ENCODE assay signal across 6 cellular contexts in genomic region chr17:75130059-75130631, GRCh38. TPM values are rescaled to one million over a fixed set of nuclear protein-coding genes. Genes with fewer than 3 reads are reported as not detected.
A peak's percentile ranks its signal among the peaks of the same experiment; 100 is the strongest.
DNase-seq lines count a peak whose midpoint lies in the region; ATAC-seq and TF ChIP-seq lines count a peak whose summit lies in the region.

No MANE protein-coding gene starts in this region.

- no peaks in the 10 kb centered on the region for H3K27me3 Mint-ChIP-seq in Calu3 (ENCODE audit: unreplicated experiment)
- H3K27me3 Mint-ChIP-seq in activated B cell treated with CpG ODN at 0.5 μM for 24 hours: no peaks in the 10 kb centered on the region
- H3K27me3 Mint-ChIP-seq in mesothelial cell of epicardium (ENCODE audit: low read depth): no peaks in the 10 kb centered on the region

- POLR2A ChIA-PET in activated B cell treated with CpG ODN at 0.5 μM for 24 hours (lab: Charles Lee): interaction anchor here (0.5 to 13.0 kb wide), 9 partner anchors 10 to 552 kb away, joined by 3 to 292 read pairs (median 12); partner anchors contain the start of genes ARMC7, FDXR, JPT1 and MRPL58

- H3K36me3 Mint-ChIP-seq in Calu3 (ENCODE audit: insufficient read depth, unreplicated experiment) (peaks cover 70% of the 10 kb centered on the region), activated B cell treated with CpG ODN at 0.5 μM for 24 hours (ENCODE audit: low read depth) (peaks cover 27% of the 10 kb centered on the region), mesothelial cell of epicardium (peaks cover 9% of the 10 kb centered on the region)

- DNase-seq in Calu3: no peak
- DNase-seq in activated B cell treated with CpG ODN at 0.5 μM for 24 hours: no peak
- no peak for DNase-seq in mesothelial cell of epicardium (ENCODE audit: low spot score in 2 of 2, unreplicated experiment in 2 of 2)
- DNase-seq in DMS153 treated with DMSO at 0.1 percent for 48 hours (lab: John Stamatoyannopoulos, UW; ENCODE audit: unreplicated experiment): no peak
- DNase-seq in GM19238 (ENCODE audit: insufficient read length, low spot score): no peak

- intact Hi-C loops in Calu3 (cut with micrococcal nuclease; ENCODE audit: unreplicated experiment): no loop called here
- intact Hi-C loops in activated B cell treated with CpG ODN at 0.5 μM for 24 hours (cut with micrococcal nuclease): loop anchor here (1.0 to 5.0 kb wide), 3 partner anchors 52 to 169 kb away; partner anchors contain the start of genes NUP85 and SUMO2

- H3K4me3 Mint-ChIP-seq in Calu3 (ENCODE audit: low read depth, unreplicated experiment) (peak overlapping the region; percentile 82), activated B cell treated with CpG ODN at 0.5 μM for 24 hours (peak overlapping the region; percentile 88), mesothelial cell of epicardium (peak overlapping the region; percentile 89)

- BruUV-seq in Calu3 (replicated peaks; lab: Mats Ljungman, UMichigan): no TSS peak

- CTCF ChIA-PET in Calu3 (lab: Charles Lee): interaction anchor here (0.9 to 2.4 kb wide), 3 partner anchors 15 to 70 kb away, joined by 4 to 21 read pairs (median 8); no protein-coding TSS in a partner anchor
- CTCF ChIA-PET in activated B cell treated with CpG ODN at 0.5 μM for 24 hours (lab: Charles Lee): interaction anchor here (1.5 to 5.0 kb wide), 9 partner anchors 9 to 168 kb away, joined by 3 to 116 read pairs (median 9); partner anchors contain the start of gene NUP85

- no peak for ATAC-seq in activated B cell treated with CpG ODN at 0.5 μM for 24 hours (ENCODE audit: low read depth)
- ATAC-seq in GM18498 (IDR thresholded peaks at IDR 0.05; ENCODE audit: unreplicated experiment): no peak

- H3K27ac Mint-ChIP-seq in Calu3 (ENCODE audit: unreplicated experiment) (peak overlapping the region; percentile 72), activated B cell treated with CpG ODN at 0.5 μM for 24 hours (peak overlapping the region; percentile 87), mesothelial cell of epicardium (peak overlapping the region; percentile 94)

- H3K4me1 Mint-ChIP-seq in Calu3 (ENCODE audit: low read depth, unreplicated experiment) (peaks cover 15% of the 10 kb centered on the region), activated B cell treated with CpG ODN at 0.5 μM for 24 hours (peaks cover 41% of the 10 kb centered on the region), mesothelial cell of epicardium (peaks cover 11% of the 10 kb centered on the region)

- TF ChIP-seq CTCF in Calu3 (IDR thresholded peaks at IDR 0.05; ENCODE audit: unreplicated experiment) (no peak), activated B cell treated with CpG ODN at 0.5 μM for 24 hours (IDR thresholded peaks at IDR 0.05) (no peak), mesothelial cell of epicardium (IDR thresholded peaks at IDR 0.05; ENCODE audit: unreplicated experiment) (no peak)

- H3K9me3 Mint-ChIP-seq in Calu3 (ENCODE audit: low read depth, unreplicated experiment) (no peaks in the 10 kb centered on the region), activated B cell treated with CpG ODN at 0.5 μM for 24 hours (no peaks in the 10 kb centered on the region), mesothelial cell of epicardium (no peaks in the 10 kb centered on the region)

RNA-seq across cellular contexts. Expression of gene NT5C, which starts 1.4 kb away (rescaled TPM):
- total RNA-seq in Calu3 (2022) (56.6 and 58.2 TPM in 2 replicates), activated B cell treated with CpG ODN at 0.5 μM for 24 hours (95.0 and 98.2 TPM in 2 replicates), mesothelial cell of epicardium (44.3 to 51.0 TPM (median 46.8 TPM) in 3 replicates)

RNA-seq across cellular contexts. Expression of gene ARMC7, which starts 20.4 kb away (rescaled TPM):
- total RNA-seq in Calu3 (2022): 18.6 and 19.8 TPM in 2 replicates
- 11.8 and 15.4 TPM in 2 replicates for total RNA-seq in activated B cell treated with CpG ODN at 0.5 μM for 24 hours
- total RNA-seq in mesothelial cell of epicardium: 11.3 to 12.0 TPM (median 11.4 TPM) in 3 replicates

RNA-seq across cellular contexts. Expression of gene JPT1, which starts 24.2 kb away (rescaled TPM):
- total RNA-seq in Calu3 (2022): 479 and 546 TPM in 2 replicates
- total RNA-seq in activated B cell treated with CpG ODN at 0.5 μM for 24 hours: 70.5 and 72.9 TPM in 2 replicates
- total RNA-seq in mesothelial cell of epicardium: 121 to 132 TPM (median 124 TPM) in 3 replicates

RNA-seq across cellular contexts. Expression of gene SLC16A5, which starts 42.4 kb away (rescaled TPM):
- total RNA-seq in Calu3 (2022): 124 and 187 TPM in 2 replicates
- total RNA-seq in activated B cell treated with CpG ODN at 0.5 μM for 24 hours: 4.9 and 5.7 TPM in 2 replicates
- total RNA-seq in mesothelial cell of epicardium: 46.4 to 49.5 TPM (median 46.9 TPM) in 3 replicates

RNA-seq across cellular contexts. Expression of gene SUMO2, which starts 52.6 kb away (rescaled TPM):
- total RNA-seq in Calu3 (2022) (401 and 429 TPM in 2 replicates), activated B cell treated with CpG ODN at 0.5 μM for 24 hours (365 and 394 TPM in 2 replicates), mesothelial cell of epicardium (542 to 571 TPM (median 565 TPM) in 3 replicates)
